In genomic region chr1:41803656-41804055, GRCh38 we compare ENCODE assay signal across 14 cellular contexts.
DNase-seq lines count a peak whose midpoint lies in the region; ATAC-seq and TF ChIP-seq lines count a peak whose summit lies in the region.
"Had no signal": no experiment of that assay in that cellular context is flagged by ENCODE, and none has a peak within 500 bp of the region (broad histone marks: within the 10 kb centered on the region; RNA-seq: fewer than 3 reads in every experiment).

No MANE protein-coding gene starts in this region.

- TF ChIP-seq CTCF in Loucy (conservative IDR thresholded peaks at IDR 0.05; ENCODE audit: low read length), result no peak

- no peaks in the 10 kb centered on the region for H3K9me2 ChIP-seq in Loucy (replicated peaks; ENCODE audit: low read depth, low read length)

- peak overlapping the region in 3 of 4 donors; percentile 37 to 80 (median 39) for H3K4me3 Mint-ChIP-seq in CD4-positive, CD25-positive, alpha-beta regulatory T cell
- H3K4me3 Mint-ChIP-seq in activated naive CD8-positive, alpha-beta T cell treated with anti-CD3 and anti-CD28 coated beads, Interleukin-2, amount 50 U/mL, for 24 hours, result no peak overlapping the region
- H3K4me3 Mint-ChIP-seq in naive thymus-derived CD8-positive, alpha-beta T cell, result peak overlapping the region; percentile 16 to 75 (median 64)

- no peak overlapping the region for H2AFZ ChIP-seq in Loucy (ENCODE audit: low read length)

- H3F3A ChIP-seq in Loucy (ENCODE audit: low read depth), result no peaks in the 10 kb centered on the region

- no peaks in the 10 kb centered on the region for H3K9me3 ChIP-seq in CD4-positive, CD25-positive, alpha-beta regulatory T cell (ENCODE audit: control insufficient read depth in 2 of 2, low read length in 2 of 2)
- H3K9me3 ChIP-seq in Loucy (ENCODE audit: insufficient read depth, low read depth, low read length), result no peaks in the 10 kb centered on the region

- H3K79me2 ChIP-seq in Loucy (ENCODE audit: insufficient read depth, low read length), result no peaks in the 10 kb centered on the region

- peak overlapping the region; percentile 56 for H3K4me2 ChIP-seq in Loucy (ENCODE audit: low read depth, low read length, poor library complexity, severe bottlenecking)

- H3K27me3 ChIP-seq in CD4-positive, CD25-positive, alpha-beta regulatory T cell (ENCODE audit: control insufficient read depth, insufficient read depth, low read length), result no peaks in the 10 kb centered on the region
- H3K27me3 ChIP-seq in Loucy (ENCODE audit: insufficient read depth, low read length, poor library complexity, severe bottlenecking), result no peaks in the 10 kb centered on the region

- H3K4me1 ChIP-seq in CD4-positive, CD25-positive, alpha-beta regulatory T cell (ENCODE audit: control insufficient read depth, insufficient read depth, low read length, poor library complexity, severe bottlenecking), result peaks cover 80% of the 10 kb centered on the region
- H3K4me1 ChIP-seq in Loucy (ENCODE audit: insufficient read depth, low read length, poor library complexity, severe bottlenecking), result peaks cover 52% of the 10 kb centered on the region

- H3K9ac ChIP-seq in Loucy (ENCODE audit: low read depth, low read length, poor library complexity, severe bottlenecking), result no peak overlapping the region

- H3K36me3 ChIP-seq in CD4-positive, CD25-positive, alpha-beta regulatory T cell (ENCODE audit: control insufficient read depth, insufficient read depth, low read length), result no peaks in the 10 kb centered on the region
- H3K36me3 ChIP-seq in Loucy (ENCODE audit: insufficient read depth, low read length), result no peaks in the 10 kb centered on the region

- no peaks in the 10 kb centered on the region for H4K20me1 ChIP-seq in Loucy (ENCODE audit: insufficient read depth, low read length, poor library complexity, severe bottlenecking)

- peak overlapping the region; percentile 65 for H3K27ac ChIP-seq in CD4-positive, CD25-positive, alpha-beta regulatory T cell (ENCODE audit: insufficient read depth, low read length, poor library complexity, severe bottlenecking)

- H3K27me3 Mint-ChIP-seq in CD4-positive, CD25-positive, alpha-beta regulatory T cell, result no peaks in the 10 kb centered on the region
- H3K27me3 Mint-ChIP-seq in activated naive CD8-positive, alpha-beta T cell treated with anti-CD3 and anti-CD28 coated beads, Interleukin-2, amount 50 U/mL, for 24 hours, result no peaks in the 10 kb centered on the region
- no peaks in the 10 kb centered on the region for H3K27me3 Mint-ChIP-seq in naive thymus-derived CD8-positive, alpha-beta T cell

- no peak for TF ChIP-seq POLR2A in erythroblast (IDR thresholded peaks at IDR 0.05; ENCODE audit: low read length)

- no peaks in the 10 kb centered on the region for H3K9me3 Mint-ChIP-seq in CD4-positive, CD25-positive, alpha-beta regulatory T cell
- H3K9me3 Mint-ChIP-seq in activated naive CD8-positive, alpha-beta T cell treated with anti-CD3 and anti-CD28 coated beads, Interleukin-2, amount 50 U/mL, for 24 hours, result no peaks in the 10 kb centered on the region
- H3K9me3 Mint-ChIP-seq in naive thymus-derived CD8-positive, alpha-beta T cell, result no peaks in the 10 kb centered on the region

- peaks cover 20 to 92% (median 62%) of the 10 kb centered on the region in 4 donors for H3K4me1 Mint-ChIP-seq in CD4-positive, CD25-positive, alpha-beta regulatory T cell
- H3K4me1 Mint-ChIP-seq in activated naive CD8-positive, alpha-beta T cell treated with anti-CD3 and anti-CD28 coated beads, Interleukin-2, amount 50 U/mL, for 24 hours, result peaks cover 96% of the 10 kb centered on the region
- peaks cover 51 to 95% (median 82%) of the 10 kb centered on the region in 4 donors for H3K4me1 Mint-ChIP-seq in naive thymus-derived CD8-positive, alpha-beta T cell

- peak overlapping the region; percentile 90 to 97 (median 92) for H3K27ac Mint-ChIP-seq in CD4-positive, CD25-positive, alpha-beta regulatory T cell
- H3K27ac Mint-ChIP-seq in activated naive CD8-positive, alpha-beta T cell treated with anti-CD3 and anti-CD28 coated beads, Interleukin-2, amount 50 U/mL, for 24 hours, result peak overlapping the region; percentile 52
- peak overlapping the region in 9 of 10 donors; percentile 73 to 96 (median 90) for H3K27ac Mint-ChIP-seq in naive thymus-derived CD8-positive, alpha-beta T cell

- POLR2A ChIA-PET in naive thymus-derived CD8-positive, alpha-beta T cell (lab: Charles Lee), result interaction anchor here (1.9 kb wide), 1 partner anchor 116 kb away, joined by 7 read pairs; no protein-coding TSS in a partner anchor

- H3K4me3 ChIP-seq in CD4-positive, CD25-positive, alpha-beta regulatory T cell (ENCODE audit: low read depth, low read length), result peak overlapping the region; percentile 20
- H3K4me3 ChIP-seq in Loucy (ENCODE audit: low read length, poor library complexity, severe bottlenecking), result peak overlapping the region; percentile 5
- H3K4me3 ChIP-seq: K562 had no signal

- DNase-seq in CD4-positive, CD25-positive, alpha-beta regulatory T cell, result no peak
- DNase-seq in activated naive CD8-positive, alpha-beta T cell treated with anti-CD3 and anti-CD28 coated beads, Interleukin-2, amount 50 U/mL, for 24 hours, result no peak
- DNase-seq in naive thymus-derived CD8-positive, alpha-beta T cell, result no peak
- DNase-seq in NCI-H446 (lab: John Stamatoyannopoulos, UW), result no peak
- no peak for DNase-seq in erythroblast (lab: John Stamatoyannopoulos, UW)
- no peak for DNase-seq in central memory CD4-positive, alpha-beta T cell
- DNase-seq: activated CD4-positive, CD25-positive, alpha-beta regulatory T cell treated with anti-CD3 and anti-CD28 coated beads, Interleukin-2, amount 50 U/mL, for 72 hours; effector CD8-positive, alpha-beta T cell; NCI-H345; right cardiac atrium; SHP77 treated with DMSO at 0.1 percent for 48 hours had no signal

- H3K36me3 Mint-ChIP-seq in CD4-positive, CD25-positive, alpha-beta regulatory T cell, result peaks cover 12% of the 10 kb centered on the region
- H3K36me3 Mint-ChIP-seq in activated naive CD8-positive, alpha-beta T cell treated with anti-CD3 and anti-CD28 coated beads, Interleukin-2, amount 50 U/mL, for 24 hours (ENCODE audit: low read depth), result no peaks in the 10 kb centered on the region
- H3K36me3 Mint-ChIP-seq in naive thymus-derived CD8-positive, alpha-beta T cell, result no peaks in the 10 kb centered on the region

- no peak for ATAC-seq in CD4-positive, CD25-positive, alpha-beta regulatory T cell (ENCODE audit: low read depth in 2 of 2)
- no peak for ATAC-seq in activated naive CD8-positive, alpha-beta T cell treated with anti-CD3 and anti-CD28 coated beads, Interleukin-2, amount 50 U/mL, for 24 hours
- ATAC-seq in naive thymus-derived CD8-positive, alpha-beta T cell, result no peak
- no peak for ATAC-seq in HG03196 (IDR thresholded peaks at IDR 0.05; ENCODE audit: unreplicated experiment)
- ATAC-seq: K562 had no signal
